20 cellular contexts compared by ENCODE assay signal in the genomic region with DNA sequence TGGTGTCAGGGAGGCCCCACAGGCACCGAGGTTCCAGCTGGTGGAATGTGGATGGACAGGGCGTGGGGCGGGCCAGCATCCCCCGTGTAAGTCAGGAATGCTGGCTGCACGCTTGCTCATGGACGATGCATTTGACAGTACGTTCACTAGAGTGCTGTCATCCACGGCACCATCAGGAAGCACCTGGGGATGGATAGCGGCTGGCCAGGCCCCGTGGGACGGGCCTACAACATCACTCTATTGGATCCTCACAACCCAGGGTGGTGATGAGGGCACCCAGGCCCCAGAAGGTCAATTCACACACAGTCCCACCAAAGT.
"Had no signal": no experiment of that assay in that cellular context is flagged by ENCODE, and none has a peak within 500 bp of the region (broad histone marks: within the 10 kb centered on the region; RNA-seq: fewer than 3 reads in every experiment).

No MANE protein-coding gene starts in this region.

- H3K4me3 ChIP-seq: cardiac muscle cell, thyroid gland had no signal

- H3K27me3 ChIP-seq: thyroid gland had no signal

- H3K36me3 Mint-ChIP-seq: activated naive CD8-positive, alpha-beta T cell had no signal

- H3K27ac Mint-ChIP-seq: activated CD4-positive, alpha-beta T cell treated with anti-CD3 and anti-CD28 coated beads for 36 hours; activated naive CD8-positive, alpha-beta T cell; activated T-helper 1 cell treated with anti-CD3 and anti-CD28 coated beads, Interleukin-12 subunit alpha, Interleukin-12 subunit beta, Interleukin-2, Interleukin-4 antibody, amounts not matched to agents 30 ng/mL and 10 ng/mL and 1 ng/mL, durations not matched to agents 14 hours and 24 hours and 36 hours; nephron progenitor cell had no signal

- H3K27ac ChIP-seq: cardiac muscle cell, thyroid gland, WERI-Rb-1 had no signal

- H3K9me3 Mint-ChIP-seq: activated T-helper 1 cell treated with anti-CD3 and anti-CD28 coated beads, Interleukin-12 subunit alpha, Interleukin-12 subunit beta, Interleukin-2, Interleukin-4 antibody, amounts not matched to agents 30 ng/mL and 10 ng/mL and 1 ng/mL, durations not matched to agents 14 hours and 24 hours and 36 hours had no signal

- DNase-seq: activated CD4-positive, alpha-beta T cell treated with anti-CD3 and anti-CD28 coated beads for 36 hours; activated CD4-positive, alpha-beta T cell treated with anti-CD3 and anti-CD28 coated beads, Interleukin-2, amount 50 U/mL, for 48 hours; activated gamma-delta T cell treated with Interleukin-2 at 50 U/mL for 16 hours; activated T-cell treated with anti-CD3 and anti-CD28 coated beads for 4 hours; hippocampal formation; left colon; midbrain; nephron progenitor cell; occipital lobe; retina; stimulated activated CD4-positive, alpha-beta T cell treated with anti-CD3 and anti-CD28 coated beads, Interleukin-12 subunit alpha, Interleukin-12 subunit beta, amount 100 ng/mL, for 4 hours; stimulated activated CD4-positive, alpha-beta T cell treated with anti-CD3 and anti-CD28 coated beads, Interleukin-2, amount 100 ng/mL, for 24 hours; stimulated activated naive CD4-positive, alpha-beta T cell treated with Interleukin-2 at 50 U/mL for 16 hours; thyroid gland; WERI-Rb-1 had no signal

- ATAC-seq: activated CD4-positive, alpha-beta T cell treated with anti-CD3 and anti-CD28 coated beads for 36 hours; left colon had no signal

- FAIRE-seq: islet of Langerhans, urothelium cell line had no signal

- H3K9me3 ChIP-seq: thyroid gland had no signal

- H3K4me1 Mint-ChIP-seq: activated CD4-positive, alpha-beta T cell treated with anti-CD3 and anti-CD28 coated beads for 36 hours had no signal

- H3K36me3 ChIP-seq: cardiac muscle cell, thyroid gland, WERI-Rb-1 had no signal

- H3K4me1 ChIP-seq: thyroid gland had no signal

- H3K4me3 Mint-ChIP-seq: activated CD4-positive, alpha-beta T cell treated with anti-CD3 and anti-CD28 coated beads for 36 hours; activated naive CD8-positive, alpha-beta T cell; activated T-helper 1 cell treated with anti-CD3 and anti-CD28 coated beads, Interleukin-12 subunit alpha, Interleukin-12 subunit beta, Interleukin-2, Interleukin-4 antibody, amounts not matched to agents 30 ng/mL and 10 ng/mL and 1 ng/mL, durations not matched to agents 14 hours and 24 hours and 36 hours; nephron progenitor cell had no signal
